ENCODE assay signal across 8 cellular contexts in genomic region chr16:25009170-25009781, GRCh38. TPM values are rescaled to one million over a fixed set of nuclear protein-coding genes. Genes with fewer than 3 reads are reported as not detected.
DNase-seq lines count a peak whose midpoint lies in the region; ATAC-seq and TF ChIP-seq lines count a peak whose summit lies in the region.
"Not testable (repeated sequence)": the region's sequence is repeated elsewhere in the genome, so short reads cannot be mapped to it uniquely, and the experiment has no call there.

No MANE protein-coding gene starts in this region.

- not testable (repeated sequence) for DNase-seq in CD4-positive, CD25-positive, alpha-beta regulatory T cell; OCI-LY7 (ENCODE audit: low spot score); activated CD8-positive, alpha-beta T cell treated with anti-CD3 and anti-CD28 coated beads, Interleukin-2, amount 10 ng/mL, durations not matched to agents 7 days and 5 days; ascending aorta (ENCODE audit: low spot score in 2 of 2); left ventricle myocardium inferior; osteoblast (ENCODE audit: insufficient read length, low spot score, missing footprints)

- H3K4me1 Mint-ChIP-seq in CD4-positive, CD25-positive, alpha-beta regulatory T cell = peaks cover 23 to 93% (median 77%) of the 10 kb centered on the region in 4 donors
- H3K4me1 Mint-ChIP-seq in activated CD8-positive, alpha-beta T cell treated with anti-CD3 and anti-CD28 coated beads, Interleukin-2, amount 10 ng/mL, durations not matched to agents 7 days and 5 days (ENCODE audit: low read depth) = peaks cover 61% of the 10 kb centered on the region

- H2AFZ ChIP-seq in OCI-LY7 (ENCODE audit: low read length); osteoblast (ENCODE audit: low read length): not testable (repeated sequence)

- H3K9ac ChIP-seq in subcutaneous abdominal adipose tissue (ENCODE audit: low read length in 5 of 5) = not testable (repeated sequence)

- H3K79me2 ChIP-seq in OCI-LY7 (ENCODE audit: insufficient read depth, low read depth, low read length) = peaks cover 12% of the 10 kb centered on the region; the same call in 1 of the 2 replicates
- peaks cover 97% of the 10 kb centered on the region for H3K79me2 ChIP-seq in osteoblast (ENCODE audit: insufficient read depth, low read length)

- not testable (repeated sequence) for TF ChIP-seq CTCF in HEK293 (tag by site-specific recombination; IDR thresholded peaks at IDR 0.05); OCI-LY7 (conservative IDR thresholded peaks at IDR 0.05; ENCODE audit: low read length); ascending aorta (IDR thresholded peaks at IDR 0.05); left ventricle myocardium inferior (IDR thresholded peaks at IDR 0.05; ENCODE audit: borderline replicate concordance); osteoblast (IDR thresholded peaks at IDR 0.05; ENCODE audit: extremely low read depth, low read depth, low read length)

- peak overlapping the region; percentile 38 to 80 (median 39) for H3K27ac Mint-ChIP-seq in CD4-positive, CD25-positive, alpha-beta regulatory T cell
- peak overlapping the region; percentile 55 for H3K27ac Mint-ChIP-seq in activated CD8-positive, alpha-beta T cell treated with anti-CD3 and anti-CD28 coated beads, Interleukin-2, amount 10 ng/mL, durations not matched to agents 7 days and 5 days

- H3K27me3 ChIP-seq in CD4-positive, CD25-positive, alpha-beta regulatory T cell (ENCODE audit: control insufficient read depth, insufficient read depth, low read length); ascending aorta; left ventricle myocardium inferior (ENCODE audit: low read depth); osteoblast (ENCODE audit: insufficient read depth, low read length); subcutaneous abdominal adipose tissue (ENCODE audit: control insufficient read depth in 5 of 5, insufficient read depth in 4 of 5, low read length in 5 of 5): not testable (repeated sequence)

- intact Hi-C loops in OCI-LY7 (cut with micrococcal nuclease; ENCODE audit: unreplicated experiment); ascending aorta (cut with DNase I); left ventricle myocardium inferior (cut with micrococcal nuclease): not testable (repeated sequence)

- POLR2A ChIA-PET in HEK293 (lab: Yijun Ruan, JAX); activated CD8-positive, alpha-beta T cell treated with anti-CD3 and anti-CD28 coated beads, Interleukin-2, amount 10 ng/mL, durations not matched to agents 7 days and 5 days (lab: Charles Lee): not testable (repeated sequence)
- POLR2A ChIA-PET in OCI-LY7 (lab: Charles Lee) = interaction anchor here (0.6 to 1.5 kb wide), 3 partner anchors 20 to 31 kb away, joined by 3 read pairs; no protein-coding TSS in a partner anchor

- not testable (repeated sequence) for BruUV-seq in OCI-LY7 (replicated peaks; lab: Mats Ljungman, UMichigan)

- not testable (repeated sequence) for H3K36me3 ChIP-seq in CD4-positive, CD25-positive, alpha-beta regulatory T cell (ENCODE audit: control insufficient read depth, insufficient read depth, low read length); ascending aorta; left ventricle myocardium inferior; subcutaneous abdominal adipose tissue (ENCODE audit: control insufficient read depth in 5 of 5, insufficient read depth in 5 of 5, low read length in 5 of 5)
- H3K36me3 ChIP-seq in HEK293 (ENCODE audit: control insufficient read depth in 2 of 2, insufficient read depth in 1 of 2, low read length in 2 of 2) (peaks cover 0 to 15% of the 10 kb centered on the region in 2 experiments; a peak in 2 of 3 replicates), OCI-LY7 (ENCODE audit: insufficient read depth, low read length) (peaks cover 25% of the 10 kb centered on the region; the same call in 1 of the 2 replicates), osteoblast (ENCODE audit: insufficient read depth, low read length) (peaks cover 12% of the 10 kb centered on the region)

- ATAC-seq in CD4-positive, CD25-positive, alpha-beta regulatory T cell (ENCODE audit: low read depth in 2 of 2); activated CD8-positive, alpha-beta T cell treated with anti-CD3 and anti-CD28 coated beads, Interleukin-2, amount 10 ng/mL, durations not matched to agents 7 days and 5 days: not testable (repeated sequence)

- H4K20me1 ChIP-seq in OCI-LY7 (ENCODE audit: insufficient read depth, low read length) (peaks cover 28% of the 10 kb centered on the region), osteoblast (ENCODE audit: insufficient read depth, low read length) (peaks cover 72% of the 10 kb centered on the region)

- H3K4me2 ChIP-seq in OCI-LY7 (ENCODE audit: low read length) = peak overlapping the region; percentile 4; the same call in 1 of the 2 replicates
- not testable (repeated sequence) for H3K4me2 ChIP-seq in osteoblast (ENCODE audit: insufficient read depth, low read length)

- peak overlapping the region in 2 of 4 donors; percentile 53 to 73 for H3K4me3 Mint-ChIP-seq in CD4-positive, CD25-positive, alpha-beta regulatory T cell
- H3K4me3 Mint-ChIP-seq in activated CD8-positive, alpha-beta T cell treated with anti-CD3 and anti-CD28 coated beads, Interleukin-2, amount 10 ng/mL, durations not matched to agents 7 days and 5 days = not testable (repeated sequence)

- not testable (repeated sequence) for H3K9me2 ChIP-seq in OCI-LY7 (ENCODE audit: insufficient read depth, low read length)

- H3K27ac ChIP-seq in CD4-positive, CD25-positive, alpha-beta regulatory T cell (ENCODE audit: insufficient read depth, low read length, poor library complexity, severe bottlenecking); HEK293 (ENCODE audit: extremely low read depth, low read depth, low read length); OCI-LY7 (ENCODE audit: low read depth, low read length, poor library complexity, severe bottlenecking): not testable (repeated sequence)
- H3K27ac ChIP-seq in ascending aorta (peak overlapping the region; percentile 14 to 50), left ventricle myocardium inferior (replicated peaks) (peak overlapping the region; percentile 97), osteoblast (ENCODE audit: low read depth, low read length) (peak overlapping the region; percentile 83), subcutaneous abdominal adipose tissue (ENCODE audit: low read depth, low read length) (peak overlapping the region; percentile 30)

- not testable (repeated sequence) for H3K4me3 ChIP-seq in CD4-positive, CD25-positive, alpha-beta regulatory T cell (ENCODE audit: low read depth, low read length); HEK293 (ENCODE audit: low read depth, low read length); OCI-LY7 (ENCODE audit: low read depth, low read length, poor library complexity, severe bottlenecking); ascending aorta; left ventricle myocardium inferior; osteoblast (ENCODE audit: insufficient read depth, low read length); subcutaneous abdominal adipose tissue (ENCODE audit: low read depth in 1 of 5, low read length in 5 of 5)

- H3K9me3 Mint-ChIP-seq in CD4-positive, CD25-positive, alpha-beta regulatory T cell; activated CD8-positive, alpha-beta T cell treated with anti-CD3 and anti-CD28 coated beads, Interleukin-2, amount 10 ng/mL, durations not matched to agents 7 days and 5 days (ENCODE audit: insufficient read depth): not testable (repeated sequence)

- CTCF ChIA-PET in HEK293 (lab: Yijun Ruan, JAX); OCI-LY7 (lab: Charles Lee; ENCODE audit: unreplicated experiment): not testable (repeated sequence)
- CTCF ChIA-PET in activated CD8-positive, alpha-beta T cell treated with anti-CD3 and anti-CD28 coated beads, Interleukin-2, amount 10 ng/mL, durations not matched to agents 7 days and 5 days (lab: Charles Lee) = interaction anchor here (1.2 kb wide), 1 partner anchor 13 kb away, joined by 3 read pairs; no protein-coding TSS in a partner anchor

- not testable (repeated sequence) for H3K27me3 Mint-ChIP-seq in CD4-positive, CD25-positive, alpha-beta regulatory T cell; activated CD8-positive, alpha-beta T cell treated with anti-CD3 and anti-CD28 coated beads, Interleukin-2, amount 10 ng/mL, durations not matched to agents 7 days and 5 days (ENCODE audit: low read depth)

- peaks cover 30% of the 10 kb centered on the region for H3K36me3 Mint-ChIP-seq in CD4-positive, CD25-positive, alpha-beta regulatory T cell
- H3K36me3 Mint-ChIP-seq in activated CD8-positive, alpha-beta T cell treated with anti-CD3 and anti-CD28 coated beads, Interleukin-2, amount 10 ng/mL, durations not matched to agents 7 days and 5 days (ENCODE audit: low read depth) = peaks cover 48% of the 10 kb centered on the region

- H3K4me1 ChIP-seq in CD4-positive, CD25-positive, alpha-beta regulatory T cell (ENCODE audit: control insufficient read depth, insufficient read depth, low read length, poor library complexity, severe bottlenecking) = peaks cover 38% of the 10 kb centered on the region
- H3K4me1 ChIP-seq in HEK293 (ENCODE audit: control insufficient read depth, insufficient read depth, low read length) (peaks cover 40% of the 10 kb centered on the region), OCI-LY7 (ENCODE audit: insufficient read depth, low read length, poor library complexity, severe bottlenecking) (peaks cover 32% of the 10 kb centered on the region), ascending aorta (peaks cover 11 to 60% of the 10 kb centered on the region in 2 donors), left ventricle myocardium inferior (peaks cover 100% of the 10 kb centered on the region), osteoblast (ENCODE audit: insufficient read depth, low read length) (peaks cover 83% of the 10 kb centered on the region), subcutaneous abdominal adipose tissue (ENCODE audit: control insufficient read depth in 5 of 5, insufficient read depth in 5 of 5, low read length in 5 of 5) (peaks cover 11 to 84% (median 73%) of the 10 kb centered on the region in 5 donors)

- not testable (repeated sequence) for H3K9me3 ChIP-seq in CD4-positive, CD25-positive, alpha-beta regulatory T cell (ENCODE audit: control insufficient read depth in 2 of 2, low read length in 2 of 2); HEK293 (ENCODE audit: control insufficient read depth, insufficient read depth, low read depth, low read length); OCI-LY7 (ENCODE audit: low read length); ascending aorta; left ventricle myocardium inferior (replicated peaks); osteoblast (ENCODE audit: low read depth, low read length); subcutaneous abdominal adipose tissue (ENCODE audit: control insufficient read depth in 5 of 5, low read length in 5 of 5)

RNA-seq across cellular contexts. Expression of gene ARHGAP17, which starts 5.9 kb away (rescaled TPM):
- total RNA-seq in CD4-positive, CD25-positive, alpha-beta regulatory T cell = 87.7 TPM
- 10 to 100 TPM; 22.0 to 36.7 (median 29.0) TPM for polyA plus RNA-seq in CD4-positive, CD25-positive, alpha-beta regulatory T cell
- 31.4 and 37.1 TPM in 2 replicates for total RNA-seq in OCI-LY7 (2014; rRNA removed; shearing (Covaris generic))
- total RNA-seq in OCI-LY7 (2022) = 89.3 and 95.1 TPM in 2 replicates
- 10 to 100 TPM; 72.4 to 75.8 TPM for total RNA-seq in activated CD8-positive, alpha-beta T cell treated with anti-CD3 and anti-CD28 coated beads, Interleukin-2, amount 10 ng/mL, durations not matched to agents 7 days and 5 days
- 133 TPM for total RNA-seq in ascending aorta
- total RNA-seq in left ventricle myocardium inferior = 53.7 TPM
- 34.7 and 40.1 TPM in 2 replicates for total RNA-seq in osteoblast
